ENCODE assay signal across 1 cellular context in the genomic region with DNA sequence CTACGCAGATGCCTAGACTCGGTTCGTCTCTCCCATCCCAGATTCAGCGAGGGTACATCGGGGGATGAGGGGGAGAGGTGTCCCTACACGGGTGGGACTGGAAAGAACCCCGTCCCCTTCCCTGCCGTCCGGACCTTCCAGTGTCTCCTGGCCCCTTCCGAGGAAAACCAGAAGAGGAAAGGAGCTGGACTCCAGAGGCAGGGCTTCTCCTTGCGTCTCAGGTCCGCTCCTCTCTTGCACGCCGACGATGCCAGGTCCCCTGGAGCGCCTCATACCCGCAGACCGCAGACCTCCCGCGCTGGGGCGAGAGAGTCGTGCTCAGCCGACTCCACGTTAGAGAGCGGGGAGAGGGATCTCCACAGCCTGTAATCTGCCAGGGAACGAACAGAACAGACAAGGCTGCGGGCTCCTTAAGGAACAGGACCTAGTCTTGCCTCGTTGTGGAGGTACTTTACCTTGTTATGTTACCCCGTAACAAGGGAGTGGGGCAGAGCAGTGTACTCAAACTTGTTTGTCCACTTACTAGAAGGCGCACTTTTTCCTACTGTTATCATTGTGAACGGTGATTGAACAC.
A peak's percentile ranks its signal among the peaks of the same experiment; 100 is the strongest.
TF ChIP-seq lines count a peak whose summit lies in the region.

No MANE protein-coding gene starts in this region.

TF ChIP-seq in HepG2, 621 proteins besides CTCF, POLR2A, EP300 and RAD21 (continues in another document):
- no peak for TF ChIP-seq ZNF572 (CRISPR knock-in tag; IDR thresholded peaks at IDR 0.05)
- TF ChIP-seq GATAD2A (CRISPR knock-in tag; IDR thresholded peaks at IDR 0.05), result no peak
- no peak for TF ChIP-seq TGIF2 (CRISPR knock-in tag; IDR thresholded peaks at IDR 0.05)
- TF ChIP-seq ZNF670 (CRISPR knock-in tag; IDR thresholded peaks at IDR 0.05; ENCODE audit: borderline replicate concordance), result no peak
- TF ChIP-seq ZNF549 (CRISPR knock-in tag; IDR thresholded peaks at IDR 0.05), result no peak
- no peak for TF ChIP-seq AGO2 (optimal IDR thresholded peaks at IDR 0.05; ENCODE audit: low read depth, low read length)
- 0 out of 2 replicates have a peak, but pooled peaks have one; percentile 65 for TF ChIP-seq SP4 (CRISPR knock-in tag; IDR thresholded peaks at IDR 0.05)
- peak; percentile 46; the same call in 1 of the 2 replicates for TF ChIP-seq ZNF788 (CRISPR knock-in tag; IDR thresholded peaks at IDR 0.05; ENCODE audit: borderline replicate concordance)
- no peak for TF ChIP-seq ZNF256 (CRISPR knock-in tag; conservative IDR thresholded peaks at IDR 0.05)
- TF ChIP-seq ZNF660 (CRISPR knock-in tag; IDR thresholded peaks at IDR 0.05; ENCODE audit: borderline replicate concordance, low read depth), result no peak
- no peak for TF ChIP-seq TCF7L2 (IDR thresholded peaks at IDR 0.05; ENCODE audit: low read depth, low read length)
- no peak for TF ChIP-seq CHD2 (IDR thresholded peaks at IDR 0.05; ENCODE audit: low read depth, low read length)
- no peak for TF ChIP-seq SMARCC2 (IDR thresholded peaks at IDR 0.05)
- no peak for TF ChIP-seq KAT2B (IDR thresholded peaks at IDR 0.05; ENCODE audit: borderline replicate concordance, low read depth, low read length)
- no peak for TF ChIP-seq HMG20A (CRISPR knock-in tag; IDR thresholded peaks at IDR 0.05; ENCODE audit: borderline replicate concordance)
- TF ChIP-seq HMGA1 (CRISPR knock-in tag; conservative IDR thresholded peaks at IDR 0.05), result no peak
- no peak for TF ChIP-seq PITX1 (CRISPR knock-in tag; IDR thresholded peaks at IDR 0.05)
- TF ChIP-seq, protein P1, sequence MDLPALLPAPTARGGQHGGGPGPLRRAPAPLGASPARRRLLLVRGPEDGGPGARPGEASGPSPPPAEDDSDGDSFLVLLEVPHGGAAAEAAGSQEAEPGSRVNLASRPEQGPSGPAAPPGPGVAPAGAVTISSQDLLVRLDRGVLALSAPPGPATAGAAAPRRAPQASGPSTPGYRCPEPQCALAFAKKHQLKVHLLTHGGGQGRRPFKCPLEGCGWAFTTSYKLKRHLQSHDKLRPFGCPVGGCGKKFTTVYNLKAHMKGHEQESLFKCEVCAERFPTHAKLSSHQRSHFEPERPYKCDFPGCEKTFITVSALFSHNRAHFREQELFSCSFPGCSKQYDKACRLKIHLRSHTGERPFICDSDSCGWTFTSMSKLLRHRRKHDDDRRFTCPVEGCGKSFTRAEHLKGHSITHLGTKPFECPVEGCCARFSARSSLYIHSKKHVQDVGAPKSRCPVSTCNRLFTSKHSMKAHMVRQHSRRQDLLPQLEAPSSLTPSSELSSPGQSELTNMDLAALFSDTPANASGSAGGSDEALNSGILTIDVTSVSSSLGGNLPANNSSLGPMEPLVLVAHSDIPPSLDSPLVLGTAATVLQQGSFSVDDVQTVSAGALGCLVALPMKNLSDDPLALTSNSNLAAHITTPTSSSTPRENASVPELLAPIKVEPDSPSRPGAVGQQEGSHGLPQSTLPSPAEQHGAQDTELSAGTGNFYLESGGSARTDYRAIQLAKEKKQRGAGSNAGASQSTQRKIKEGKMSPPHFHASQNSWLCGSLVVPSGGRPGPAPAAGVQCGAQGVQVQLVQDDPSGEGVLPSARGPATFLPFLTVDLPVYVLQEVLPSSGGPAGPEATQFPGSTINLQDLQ (CRISPR knock-in tag; IDR thresholded peaks at IDR 0.05), result no peak
- TF ChIP-seq, protein P2, sequence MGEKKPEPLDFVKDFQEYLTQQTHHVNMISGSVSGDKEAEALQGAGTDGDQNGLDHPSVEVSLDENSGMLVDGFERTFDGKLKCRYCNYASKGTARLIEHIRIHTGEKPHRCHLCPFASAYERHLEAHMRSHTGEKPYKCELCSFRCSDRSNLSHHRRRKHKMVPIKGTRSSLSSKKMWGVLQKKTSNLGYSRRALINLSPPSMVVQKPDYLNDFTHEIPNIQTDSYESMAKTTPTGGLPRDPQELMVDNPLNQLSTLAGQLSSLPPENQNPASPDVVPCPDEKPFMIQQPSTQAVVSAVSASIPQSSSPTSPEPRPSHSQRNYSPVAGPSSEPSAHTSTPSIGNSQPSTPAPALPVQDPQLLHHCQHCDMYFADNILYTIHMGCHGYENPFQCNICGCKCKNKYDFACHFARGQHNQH (CRISPR knock-in tag; IDR thresholded peaks at IDR 0.05), result no peak
- TF ChIP-seq ZNF589 (CRISPR knock-in tag; conservative IDR thresholded peaks at IDR 0.05), result no peak
- no peak for TF ChIP-seq KAT7 (CRISPR knock-in tag; IDR thresholded peaks at IDR 0.05; ENCODE audit: borderline replicate concordance)
- no peak for TF ChIP-seq GABPB1 (CRISPR knock-in tag; IDR thresholded peaks at IDR 0.05)
- TF ChIP-seq YY1 (IDR thresholded peaks at IDR 0.05; ENCODE audit: insufficient read depth, insufficient replicate concordance, low read depth, low read length), result no peak
- TF ChIP-seq ARNT2 (CRISPR knock-in tag; IDR thresholded peaks at IDR 0.05; ENCODE audit: low read depth), result 0 out of 2 replicates have a peak, but pooled peaks have one; percentile 28
- TF ChIP-seq, protein P3, sequence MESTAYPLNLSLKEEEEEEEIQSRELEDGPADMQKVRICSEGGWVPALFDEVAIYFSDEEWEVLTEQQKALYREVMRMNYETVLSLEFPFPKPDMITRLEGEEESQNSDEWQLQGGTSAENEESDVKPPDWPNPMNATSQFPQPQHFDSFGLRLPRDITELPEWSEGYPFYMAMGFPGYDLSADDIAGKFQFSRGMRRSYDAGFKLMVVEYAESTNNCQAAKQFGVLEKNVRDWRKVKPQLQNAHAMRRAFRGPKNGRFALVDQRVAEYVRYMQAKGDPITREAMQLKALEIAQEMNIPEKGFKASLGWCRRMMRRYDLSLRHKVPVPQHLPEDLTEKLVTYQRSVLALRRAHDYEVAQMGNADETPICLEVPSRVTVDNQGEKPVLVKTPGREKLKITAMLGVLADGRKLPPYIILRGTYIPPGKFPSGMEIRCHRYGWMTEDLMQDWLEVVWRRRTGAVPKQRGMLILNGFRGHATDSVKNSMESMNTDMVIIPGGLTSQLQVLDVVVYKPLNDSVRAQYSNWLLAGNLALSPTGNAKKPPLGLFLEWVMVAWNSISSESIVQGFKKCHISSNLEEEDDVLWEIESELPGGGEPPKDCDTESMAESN (CRISPR knock-in tag; conservative IDR thresholded peaks at IDR 0.05), result 0 out of 2 replicates have a peak, but pooled peaks have one; percentile 5
- no peak for TF ChIP-seq SUZ12 (IDR thresholded peaks at IDR 0.05; ENCODE audit: low read depth, low read length)
- no peak for TF ChIP-seq ZNF816 (CRISPR knock-in tag; IDR thresholded peaks at IDR 0.05; ENCODE audit: borderline replicate concordance)
- TF ChIP-seq ZNF136 (CRISPR knock-in tag; IDR thresholded peaks at IDR 0.05; ENCODE audit: low read depth), result no peak
- TF ChIP-seq ZNF773 (CRISPR knock-in tag; IDR thresholded peaks at IDR 0.05; ENCODE audit: borderline replicate concordance), result no peak
- no peak for TF ChIP-seq HNF4A (CRISPR knock-in tag; IDR thresholded peaks at IDR 0.05)
- no peak for TF ChIP-seq ZNF326 (CRISPR knock-in tag; IDR thresholded peaks at IDR 0.05; ENCODE audit: borderline replicate concordance)
- TF ChIP-seq, protein P4, sequence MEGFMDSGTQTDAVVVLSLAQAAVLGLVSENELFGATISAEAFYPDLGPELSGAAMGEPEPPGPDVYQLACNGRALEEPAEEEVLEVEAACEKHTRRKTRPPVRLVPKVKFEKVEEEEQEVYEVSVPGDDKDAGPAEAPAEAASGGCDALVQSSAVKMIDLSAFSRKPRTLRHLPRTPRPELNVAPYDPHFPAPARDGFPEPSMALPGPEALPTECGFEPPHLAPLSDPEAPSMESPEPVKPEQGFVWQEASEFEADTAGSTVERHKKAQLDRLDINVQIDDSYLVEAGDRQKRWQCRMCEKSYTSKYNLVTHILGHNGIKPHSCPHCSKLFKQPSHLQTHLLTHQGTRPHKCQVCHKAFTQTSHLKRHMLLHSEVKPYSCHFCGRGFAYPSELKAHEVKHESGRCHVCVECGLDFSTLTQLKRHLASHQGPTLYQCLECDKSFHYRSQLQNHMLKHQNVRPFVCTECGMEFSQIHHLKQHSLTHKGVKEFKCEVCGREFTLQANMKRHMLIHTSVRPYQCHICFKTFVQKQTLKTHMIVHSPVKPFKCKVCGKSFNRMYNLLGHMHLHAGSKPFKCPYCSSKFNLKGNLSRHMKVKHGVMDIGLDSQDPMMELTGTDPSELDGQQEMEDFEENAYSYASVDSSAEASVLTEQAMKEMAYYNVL (CRISPR knock-in tag; IDR thresholded peaks at IDR 0.05; ENCODE audit: borderline replicate concordance), result no peak
- TF ChIP-seq, protein P5, sequence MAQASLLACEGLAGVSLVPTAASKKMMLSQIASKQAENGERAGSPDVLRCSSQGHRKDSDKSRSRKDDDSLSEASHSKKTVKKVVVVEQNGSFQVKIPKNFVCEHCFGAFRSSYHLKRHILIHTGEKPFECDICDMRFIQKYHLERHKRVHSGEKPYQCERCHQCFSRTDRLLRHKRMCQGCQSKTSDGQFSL (CRISPR knock-in tag; IDR thresholded peaks at IDR 0.05), result no peak
- no peak for TF ChIP-seq ZNF263 (CRISPR knock-in tag; IDR thresholded peaks at IDR 0.05)
- TF ChIP-seq ZNF777 (CRISPR knock-in tag; IDR thresholded peaks at IDR 0.05), result peak; percentile 11; the same call in 1 of the 2 replicates
- no peak for TF ChIP-seq ZNF543 (CRISPR knock-in tag; IDR thresholded peaks at IDR 0.05)
- TF ChIP-seq, protein P6, sequence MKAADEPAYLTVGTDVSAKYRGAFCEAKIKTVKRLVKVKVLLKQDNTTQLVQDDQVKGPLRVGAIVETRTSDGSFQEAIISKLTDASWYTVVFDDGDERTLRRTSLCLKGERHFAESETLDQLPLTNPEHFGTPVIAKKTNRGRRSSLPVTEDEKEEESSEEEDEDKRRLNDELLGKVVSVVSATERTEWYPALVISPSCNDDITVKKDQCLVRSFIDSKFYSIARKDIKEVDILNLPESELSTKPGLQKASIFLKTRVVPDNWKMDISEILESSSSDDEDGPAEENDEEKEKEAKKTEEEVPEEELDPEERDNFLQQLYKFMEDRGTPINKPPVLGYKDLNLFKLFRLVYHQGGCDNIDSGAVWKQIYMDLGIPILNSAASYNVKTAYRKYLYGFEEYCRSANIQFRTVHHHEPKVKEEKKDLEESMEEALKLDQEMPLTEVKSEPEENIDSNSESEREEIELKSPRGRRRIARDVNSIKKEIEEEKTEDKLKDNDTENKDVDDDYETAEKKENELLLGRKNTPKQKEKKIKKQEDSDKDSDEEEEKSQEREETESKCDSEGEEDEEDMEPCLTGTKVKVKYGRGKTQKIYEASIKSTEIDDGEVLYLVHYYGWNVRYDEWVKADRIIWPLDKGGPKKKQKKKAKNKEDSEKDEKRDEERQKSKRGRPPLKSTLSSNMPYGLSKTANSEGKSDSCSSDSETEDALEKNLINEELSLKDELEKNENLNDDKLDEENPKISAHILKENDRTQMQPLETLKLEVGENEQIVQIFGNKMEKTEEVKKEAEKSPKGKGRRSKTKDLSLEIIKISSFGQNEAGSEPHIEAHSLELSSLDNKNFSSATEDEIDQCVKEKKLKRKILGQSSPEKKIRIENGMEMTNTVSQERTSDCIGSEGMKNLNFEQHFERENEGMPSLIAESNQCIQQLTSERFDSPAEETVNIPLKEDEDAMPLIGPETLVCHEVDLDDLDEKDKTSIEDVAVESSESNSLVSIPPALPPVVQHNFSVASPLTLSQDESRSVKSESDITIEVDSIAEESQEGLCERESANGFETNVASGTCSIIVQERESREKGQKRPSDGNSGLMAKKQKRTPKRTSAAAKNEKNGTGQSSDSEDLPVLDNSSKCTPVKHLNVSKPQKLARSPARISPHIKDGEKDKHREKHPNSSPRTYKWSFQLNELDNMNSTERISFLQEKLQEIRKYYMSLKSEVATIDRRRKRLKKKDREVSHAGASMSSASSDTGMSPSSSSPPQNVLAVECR (CRISPR knock-in tag; IDR thresholded peaks at IDR 0.05; ENCODE audit: borderline replicate concordance), result no peak
- TF ChIP-seq ZNF124 (CRISPR knock-in tag; IDR thresholded peaks at IDR 0.05), result no peak
- TF ChIP-seq, protein P7, sequence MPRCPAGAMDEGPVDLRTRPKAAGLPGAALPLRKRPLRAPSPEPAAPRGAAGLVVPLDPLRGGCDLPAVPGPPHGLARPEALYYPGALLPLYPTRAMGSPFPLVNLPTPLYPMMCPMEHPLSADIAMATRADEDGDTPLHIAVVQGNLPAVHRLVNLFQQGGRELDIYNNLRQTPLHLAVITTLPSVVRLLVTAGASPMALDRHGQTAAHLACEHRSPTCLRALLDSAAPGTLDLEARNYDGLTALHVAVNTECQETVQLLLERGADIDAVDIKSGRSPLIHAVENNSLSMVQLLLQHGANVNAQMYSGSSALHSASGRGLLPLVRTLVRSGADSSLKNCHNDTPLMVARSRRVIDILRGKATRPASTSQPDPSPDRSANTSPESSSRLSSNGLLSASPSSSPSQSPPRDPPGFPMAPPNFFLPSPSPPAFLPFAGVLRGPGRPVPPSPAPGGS (CRISPR knock-in tag; IDR thresholded peaks at IDR 0.05), result no peak
- TF ChIP-seq MAZ (IDR thresholded peaks at IDR 0.05; ENCODE audit: borderline replicate concordance, low read depth, low read length), result no peak
- no peak for TF ChIP-seq MAZ (CRISPR knock-in tag; IDR thresholded peaks at IDR 0.05; ENCODE audit: low read depth)
- no peak for TF ChIP-seq RORA (CRISPR knock-in tag; IDR thresholded peaks at IDR 0.05)
- TF ChIP-seq ZNF235 (CRISPR knock-in tag; IDR thresholded peaks at IDR 0.05; ENCODE audit: borderline replicate concordance), result peak; percentile 59; the same call in 1 of the 2 replicates
- no peak for TF ChIP-seq POLR2G (IDR thresholded peaks at IDR 0.05; ENCODE audit: low read depth, low read length)
- TF ChIP-seq MTA1 (CRISPR knock-in tag; IDR thresholded peaks at IDR 0.05; ENCODE audit: borderline replicate concordance), result 0 out of 2 replicates have a peak, but pooled peaks have one; percentile 27
- TF ChIP-seq ZNF138 (CRISPR knock-in tag; IDR thresholded peaks at IDR 0.05; ENCODE audit: low read depth), result no peak
- TF ChIP-seq ZNF841 (CRISPR knock-in tag; IDR thresholded peaks at IDR 0.05; ENCODE audit: borderline replicate concordance), result no peak
- no peak for TF ChIP-seq GPN1 (CRISPR knock-in tag; IDR thresholded peaks at IDR 0.05; ENCODE audit: borderline replicate concordance)
- TF ChIP-seq, protein P8, sequence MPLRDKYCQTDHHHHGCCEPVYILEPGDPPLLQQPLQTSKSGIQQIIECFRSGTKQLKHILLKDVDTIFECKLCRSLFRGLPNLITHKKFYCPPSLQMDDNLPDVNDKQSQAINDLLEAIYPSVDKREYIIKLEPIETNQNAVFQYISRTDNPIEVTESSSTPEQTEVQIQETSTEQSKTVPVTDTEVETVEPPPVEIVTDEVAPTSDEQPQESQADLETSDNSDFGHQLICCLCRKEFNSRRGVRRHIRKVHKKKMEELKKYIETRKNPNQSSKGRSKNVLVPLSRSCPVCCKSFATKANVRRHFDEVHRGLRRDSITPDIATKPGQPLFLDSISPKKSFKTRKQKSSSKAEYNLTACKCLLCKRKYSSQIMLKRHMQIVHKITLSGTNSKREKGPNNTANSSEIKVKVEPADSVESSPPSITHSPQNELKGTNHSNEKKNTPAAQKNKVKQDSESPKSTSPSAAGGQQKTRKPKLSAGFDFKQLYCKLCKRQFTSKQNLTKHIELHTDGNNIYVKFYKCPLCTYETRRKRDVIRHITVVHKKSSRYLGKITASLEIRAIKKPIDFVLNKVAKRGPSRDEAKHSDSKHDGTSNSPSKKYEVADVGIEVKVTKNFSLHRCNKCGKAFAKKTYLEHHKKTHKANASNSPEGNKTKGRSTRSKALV (CRISPR knock-in tag; IDR thresholded peaks at IDR 0.05), result 0 out of 2 replicates have a peak, but pooled peaks have one; percentile 17
- no peak for TF ChIP-seq ZNF510 (CRISPR knock-in tag; IDR thresholded peaks at IDR 0.05; ENCODE audit: low read depth)
- no peak for TF ChIP-seq PTBP1 (IDR thresholded peaks at IDR 0.05; ENCODE audit: low read depth, low read length, poor library complexity, severe bottlenecking)
- no peak for TF ChIP-seq SSRP1 (CRISPR knock-in tag; IDR thresholded peaks at IDR 0.05)
- no peak for TF ChIP-seq EED (CRISPR knock-in tag; IDR thresholded peaks at IDR 0.05)
- TF ChIP-seq TBX2 (CRISPR knock-in tag; IDR thresholded peaks at IDR 0.05; ENCODE audit: borderline replicate concordance), result peak; percentile 34
- 0 out of 2 replicates have a peak, but pooled peaks have one; percentile 4 for TF ChIP-seq ARNTL (CRISPR knock-in tag; IDR thresholded peaks at IDR 0.05)
